10 cellular contexts compared by ENCODE assay signal in the genomic region with DNA sequence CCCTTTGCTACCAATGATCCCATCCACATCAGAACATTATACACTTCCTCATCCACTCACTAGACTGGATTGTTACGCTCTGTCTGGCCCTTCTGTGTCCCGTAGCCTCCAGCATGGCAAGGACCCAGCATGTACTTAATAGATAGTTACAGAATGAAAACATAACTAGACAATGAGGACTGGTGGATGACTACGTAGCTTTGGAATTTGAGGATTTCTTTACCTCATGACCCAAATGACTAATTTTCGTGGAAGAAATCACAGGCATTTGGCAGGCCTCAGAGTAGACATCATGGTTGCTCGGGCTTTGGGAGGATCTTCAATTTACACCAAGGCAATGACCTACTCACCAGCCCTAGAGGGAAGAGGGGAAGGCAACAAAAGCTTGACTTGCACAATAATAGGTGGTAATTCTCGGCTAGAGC.
DNase-seq lines count a peak whose midpoint lies in the region; ATAC-seq and TF ChIP-seq lines count a peak whose summit lies in the region.
"Had no signal": no experiment of that assay in that cellular context is flagged by ENCODE, and none has a peak within 500 bp of the region (broad histone marks: within the 10 kb centered on the region; RNA-seq: fewer than 3 reads in every experiment).

No MANE protein-coding gene starts in this region.

- intact Hi-C loops in Calu3 (cut with micrococcal nuclease; ENCODE audit: unreplicated experiment) = no loop called here

- DNase-seq in Calu3 = peak; percentile 21
- DNase-seq in RPMI7951 (ENCODE audit: low read depth) = peak; percentile 96
- peak; percentile 94 to 100 for DNase-seq in fibroblast of lung (ENCODE audit: low read depth in 2 of 2)
- DNase-seq in osteocyte (ENCODE audit: extremely low spot score, unreplicated experiment) = no peak
- DNase-seq in UCSD-AML1 (lab: John Stamatoyannopoulos, UW; ENCODE audit: unreplicated experiment) = no peak
- no peak for DNase-seq in AML-193 (lab: John Stamatoyannopoulos, UW)
- DNase-seq: activated T-cell treated with anti-CD3 and anti-CD28 coated beads, Interleukin-2, amount 50 U/mL, for 72 hours; stimulated activated naive CD8-positive, alpha-beta T cell treated with anti-CD3 and anti-CD28 coated beads, Interleukin-15, amount 100 ng/mL, for 72 hours had no signal

- H3K36me3 Mint-ChIP-seq in Calu3 (ENCODE audit: insufficient read depth, unreplicated experiment) (no peaks in the 10 kb centered on the region), osteocyte (ENCODE audit: unreplicated experiment) (no peaks in the 10 kb centered on the region)

- no peaks in the 10 kb centered on the region for H3K79me2 ChIP-seq in fibroblast of lung (ENCODE audit: control insufficient read depth, insufficient read depth, low read length)

- no peak for ATAC-seq in HG03139 (IDR thresholded peaks at IDR 0.05; ENCODE audit: unreplicated experiment)
- ATAC-seq in GM19452 (IDR thresholded peaks at IDR 0.05; ENCODE audit: unreplicated experiment) = no peak
- ATAC-seq: activated T-cell treated with anti-CD3 and anti-CD28 coated beads, Interleukin-2, amount 50 U/mL, for 72 hours; stimulated activated naive CD8-positive, alpha-beta T cell treated with anti-CD3 and anti-CD28 coated beads, Interleukin-15, amount 100 ng/mL, for 72 hours had no signal

- no peaks in the 10 kb centered on the region for H3K36me3 ChIP-seq in fibroblast of lung (ENCODE audit: control insufficient read depth, insufficient read depth, low read length)

- peak overlapping the region; percentile 60 for H3K27ac Mint-ChIP-seq in Calu3 (ENCODE audit: unreplicated experiment)
- peak overlapping the region; percentile 72 for H3K27ac Mint-ChIP-seq in osteocyte (ENCODE audit: unreplicated experiment)
- H3K27ac Mint-ChIP-seq: activated T-cell treated with anti-CD3 and anti-CD28 coated beads, Interleukin-2, amount 50 U/mL, for 72 hours had no signal

- H3K9ac ChIP-seq in fibroblast of lung (ENCODE audit: insufficient read depth, low read length) = no peak overlapping the region

- H3K4me2 ChIP-seq in fibroblast of lung (ENCODE audit: extremely low read depth, insufficient read depth, low read length) = no peak overlapping the region

- peak overlapping the region; percentile 49 for H2AFZ ChIP-seq in fibroblast of lung (ENCODE audit: low read length)

- no peaks in the 10 kb centered on the region for H3K9me3 ChIP-seq in fibroblast of lung (ENCODE audit: control insufficient read depth, insufficient read depth, low read depth, low read length)

- TF ChIP-seq CTCF in Calu3 (IDR thresholded peaks at IDR 0.05; ENCODE audit: unreplicated experiment) = no peak
- TF ChIP-seq CTCF in fibroblast of lung (conservative IDR thresholded peaks at IDR 0.05 in 1 of 2, IDR thresholded peaks at IDR 0.05 in 1 of 2; ENCODE audit: low read depth in 1 of 2, low read length in 2 of 2) = no peak
- no peak for TF ChIP-seq CTCF in osteocyte (IDR thresholded peaks at IDR 0.05)

- H3K4me3 ChIP-seq in fibroblast of lung (replicated peaks in 1 of 4; ENCODE audit: control extremely low read depth in 1 of 4, insufficient read depth in 1 of 4, low read depth in 3 of 4, low read length in 4 of 4) = no peak overlapping the region

- H3K4me1 Mint-ChIP-seq in Calu3 (ENCODE audit: low read depth, unreplicated experiment) (peaks cover 29% of the 10 kb centered on the region), osteocyte (ENCODE audit: unreplicated experiment) (peaks cover 23% of the 10 kb centered on the region)
- H3K4me1 Mint-ChIP-seq: stimulated activated naive CD8-positive, alpha-beta T cell treated with anti-CD3 and anti-CD28 coated beads, Interleukin-15, amount 100 ng/mL, for 72 hours had no signal

- no peaks in the 10 kb centered on the region for H3K27me3 Mint-ChIP-seq in Calu3 (ENCODE audit: unreplicated experiment)
- no peaks in the 10 kb centered on the region for H3K27me3 Mint-ChIP-seq in osteocyte (ENCODE audit: unreplicated experiment)
- H3K27me3 Mint-ChIP-seq: stimulated activated naive CD8-positive, alpha-beta T cell treated with anti-CD3 and anti-CD28 coated beads, Interleukin-15, amount 100 ng/mL, for 72 hours had no signal

- H3K9me3 Mint-ChIP-seq in Calu3 (ENCODE audit: low read depth, unreplicated experiment) (peaks cover 2% of the 10 kb centered on the region), osteocyte (ENCODE audit: unreplicated experiment) (peaks cover 4% of the 10 kb centered on the region)

- peak overlapping the region; percentile 48 for H3K27ac ChIP-seq in fibroblast of lung (ENCODE audit: insufficient read depth, low read length)

- no peak overlapping the region for H3K4me3 Mint-ChIP-seq in Calu3 (ENCODE audit: low read depth, unreplicated experiment)
- H3K4me3 Mint-ChIP-seq in osteocyte (ENCODE audit: unreplicated experiment) = no peak overlapping the region
- H3K4me3 Mint-ChIP-seq: activated T-cell treated with anti-CD3 and anti-CD28 coated beads, Interleukin-2, amount 50 U/mL, for 72 hours; stimulated activated naive CD8-positive, alpha-beta T cell treated with anti-CD3 and anti-CD28 coated beads, Interleukin-15, amount 100 ng/mL, for 72 hours had no signal

- CTCF ChIA-PET in Calu3 (lab: Charles Lee) = interaction anchor here (1.3 kb wide), 1 partner anchor 12 kb away, joined by 4 read pairs; no protein-coding TSS in a partner anchor

- H3K27me3 ChIP-seq in fibroblast of lung (ENCODE audit: control insufficient read depth, insufficient read depth, low read length) = no peaks in the 10 kb centered on the region

- peaks cover 10% of the 10 kb centered on the region for H3K4me1 ChIP-seq in fibroblast of lung (ENCODE audit: control insufficient read depth, extremely low read depth, insufficient read depth, low read length)

- no peaks in the 10 kb centered on the region for H4K20me1 ChIP-seq in fibroblast of lung (ENCODE audit: control insufficient read depth, extremely low read depth, insufficient read depth, low read length)

- BruUV-seq in Calu3 (replicated peaks; lab: Mats Ljungman, UMichigan) = no TSS peak

Comparison
In these comparisons a context has a peak if more than half of its experiments do, and no peak if none do; other contexts are left out.
1. DNase-seq: peak in Calu3 (single experiment), RPMI7951 (single experiment) and fibroblast of lung (2 of 2); none in osteocyte (single experiment), UCSD-AML1 (single experiment) and AML-193 (0 of 2).